ENCODE assay signal across 8 cellular contexts in genomic region chr14:35826952-35827416, GRCh38. TPM values are rescaled to one million over a fixed set of nuclear protein-coding genes. Genes with fewer than 3 reads are reported as not detected.
DNase-seq lines count a peak whose midpoint lies in the region; ATAC-seq, FAIRE-seq and TF ChIP-seq lines count a peak whose summit lies in the region.

No MANE protein-coding gene starts in this region.

- no peak for TF ChIP-seq POLR2A in GM12891 (IDR thresholded peaks at IDR 0.05; ENCODE audit: low read depth, low read length)

- H3K36me3 ChIP-seq in OCI-LY3 (replicated peaks; ENCODE audit: low read depth, low read length): no peaks in the 10 kb centered on the region
- H3K36me3 ChIP-seq in esophagus (ENCODE audit: control insufficient read depth in 2 of 2, insufficient read depth in 2 of 2, low read length in 1 of 2): no peaks in the 10 kb centered on the region

- H4K20me1 ChIP-seq in OCI-LY3 (ENCODE audit: insufficient read depth, low read length): no peaks in the 10 kb centered on the region

- DNase-seq in GM03348 (ENCODE audit: low spot score) (peak; percentile 6), posterior vena cava (ENCODE audit: low spot score) (peak; percentile 72), D721Med (ENCODE audit: insufficient read length, low spot score) (no peak), GM20000 (ENCODE audit: low spot score) (no peak), GM12891 (ENCODE audit: insufficient read length, low spot score) (no peak)

- no peaks in the 10 kb centered on the region for H3K27me3 ChIP-seq in OCI-LY3 (ENCODE audit: low read depth, low read length)
- no peaks in the 10 kb centered on the region for H3K27me3 ChIP-seq in esophagus (ENCODE audit: control insufficient read depth in 1 of 2, insufficient read depth in 2 of 2, low read length in 2 of 2)

- peak overlapping the region; percentile 83 for H3K4me2 ChIP-seq in OCI-LY3 (ENCODE audit: low read length)

- H3K9ac ChIP-seq in OCI-LY3 (ENCODE audit: low read length): peak overlapping the region; percentile 90

- intact Hi-C loops in posterior vena cava (cut with DNase I): no loop called here

- peak overlapping the region; percentile 91 for H3K4me3 ChIP-seq in OCI-LY3 (ENCODE audit: low read length)
- H3K4me3 ChIP-seq in esophagus (ENCODE audit: low read depth in 1 of 2, low read length in 2 of 2): peak overlapping the region; percentile 69 to 70

- ATAC-seq in HG02885 (IDR thresholded peaks at IDR 0.05; ENCODE audit: poor library complexity, unreplicated experiment): no peak

- WGBS in esophagus, 2 donors: 2 to 3% methylated on average over 11 of the region's 11 CpGs

- peaks cover 14% of the 10 kb centered on the region for H3K79me2 ChIP-seq in OCI-LY3 (ENCODE audit: low read length)

- H3K27ac ChIP-seq in OCI-LY3 (ENCODE audit: low read length): no peak overlapping the region
- H3K27ac ChIP-seq in esophagus (ENCODE audit: low read depth in 2 of 2, low read length in 1 of 2): peak overlapping the region; percentile 60 to 93

- H3K4me1 ChIP-seq in OCI-LY3 (ENCODE audit: low read length) (peaks cover 10% of the 10 kb centered on the region), esophagus (ENCODE audit: control insufficient read depth in 2 of 2, insufficient read depth in 2 of 2, low read length in 1 of 2) (peaks cover 0 to 2% of the 10 kb centered on the region in 2 donors)

- H2AFZ ChIP-seq in OCI-LY3 (ENCODE audit: low read depth, low read length): peak overlapping the region; percentile 48

- FAIRE-seq in D721Med (lab: Jason Lieb, UNC): no peak
- no peak for FAIRE-seq in GM12891 (lab: Jason Lieb, UNC)

- H3K9me3 ChIP-seq in OCI-LY3 (ENCODE audit: insufficient read depth, low read length): no peaks in the 10 kb centered on the region
- no peaks in the 10 kb centered on the region for H3K9me3 ChIP-seq in esophagus (ENCODE audit: control insufficient read depth in 2 of 2, insufficient read depth in 1 of 2, low read depth in 1 of 2, low read length in 1 of 2)

- no peak for TF ChIP-seq CTCF in OCI-LY3 (IDR thresholded peaks at IDR 0.05; ENCODE audit: low read depth, low read length)
- no peak for TF ChIP-seq CTCF in D721Med (IDR thresholded peaks at IDR 0.05; ENCODE audit: insufficient read depth, missing control alignments)
- TF ChIP-seq CTCF in GM20000 (IDR thresholded peaks at IDR 0.05; ENCODE audit: extremely low read depth, missing control alignments): no peak

TF ChIP-seq in GM12891, 5 proteins besides CTCF, POLR2A, EP300 and RAD21:
- no peak for TF ChIP-seq PAX5 (IDR thresholded peaks at IDR 0.05; ENCODE audit: insufficient read depth, low read length, severe bottlenecking)
- no peak for TF ChIP-seq POU2F2 (IDR thresholded peaks at IDR 0.05; ENCODE audit: low read depth, low read length)
- no peak for TF ChIP-seq TAF1 (IDR thresholded peaks at IDR 0.05; ENCODE audit: low read depth, low read length)
- TF ChIP-seq POLR2AphosphoS5 (IDR thresholded peaks at IDR 0.05; ENCODE audit: low read depth, low read length): no peak
- TF ChIP-seq SPI1 (IDR thresholded peaks at IDR 0.05; ENCODE audit: low read depth, low read length): no peak

RNA-seq across cellular contexts. Expression of gene BRMS1L, which starts 0.8 kb away (rescaled TPM):
- polyA plus RNA-seq in esophagus: 1 to 10 TPM; 2.6 to 5.7 TPM
- 10 to 100 TPM; 12.4 to 17.5 TPM for total RNA-seq in posterior vena cava
- polyA plus RNA-seq in GM12891 (2012; ENCODE audit: low read depth, missing spikeins): 4.7 TPM

RNA-seq across cellular contexts. Expression of gene RALGAPA1, which starts 17.9 kb away (rescaled TPM):
- polyA plus RNA-seq in esophagus: 10 to 100 TPM; 10.5 to 20.3 TPM
- total RNA-seq in posterior vena cava: 10 to 100 TPM; 65.8 to 73.2 TPM
- polyA plus RNA-seq in GM12891 (2012; ENCODE audit: low read depth, missing spikeins): 6.7 TPM

Comparison
In these comparisons a context has a peak if more than half of its experiments do, and no peak if none do; other contexts are left out.
1. DNase-seq: peak in GM03348 (single experiment) and posterior vena cava (single experiment); none in D721Med (single experiment), GM20000 (single experiment) and GM12891 (single experiment).